11 cellular contexts compared by ENCODE assay signal in the genomic region with DNA sequence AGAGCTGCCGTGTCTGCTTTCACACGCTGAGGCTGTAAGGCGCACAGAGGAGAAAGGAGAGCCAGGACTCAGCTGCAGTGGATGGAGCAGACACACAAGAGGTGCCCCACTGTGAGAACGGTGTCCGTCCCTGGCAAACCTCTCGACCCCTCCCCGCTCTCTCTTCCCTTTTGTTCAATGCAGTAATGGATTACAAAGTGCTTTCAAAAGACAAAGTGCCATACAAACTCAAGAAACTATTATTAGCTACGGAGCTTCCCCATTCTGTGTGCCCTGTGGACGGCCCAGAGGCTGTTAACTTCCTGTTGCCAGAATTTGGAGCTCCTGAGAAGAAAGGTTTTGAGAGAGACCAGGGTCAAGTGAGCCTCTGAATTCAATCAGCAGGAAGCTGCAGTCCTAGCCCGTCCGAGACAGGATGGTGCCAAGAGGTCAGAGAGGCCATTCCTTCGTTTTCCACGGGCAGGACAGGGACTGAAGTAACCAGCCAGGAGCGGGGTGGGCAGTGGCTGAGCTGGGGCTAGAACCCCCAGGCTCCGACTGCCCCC. TPM values are rescaled to one million over a fixed set of nuclear protein-coding genes. Genes with fewer than 3 reads are reported as not detected.
DNase-seq lines count a peak whose midpoint lies in the region; ATAC-seq, FAIRE-seq and TF ChIP-seq lines count a peak whose summit lies in the region.
"Had no signal": no experiment of that assay in that cellular context is flagged by ENCODE, and none has a peak within 500 bp of the region (broad histone marks: within the 10 kb centered on the region; RNA-seq: fewer than 3 reads in every experiment).

No MANE protein-coding gene starts in this region.

- in situ Hi-C loops in HepG2 (cut with HindIII; ENCODE audit: extremely low pct_ligation_motif_present, low pct_unique_long_range_greater_than_20kb): no loop called here

- H3K27me3 ChIP-seq in liver (ENCODE audit: control insufficient read depth in 4 of 4, insufficient read depth in 4 of 4, low read length in 3 of 4) (no peaks in the 10 kb centered on the region), HepG2 (ENCODE audit: control insufficient read depth in 1 of 2, insufficient read depth in 2 of 2, low read length in 2 of 2) (peaks cover 2 to 71% of the 10 kb centered on the region in 2 experiments), mononuclear cell (ENCODE audit: insufficient read depth, low read length) (no peaks in the 10 kb centered on the region)

- TF ChIP-seq RAD21 in liver (IDR thresholded peaks at IDR 0.05): no peak
- no peak for TF ChIP-seq RAD21 in HepG2 (CRISPR knock-in tag; IDR thresholded peaks at IDR 0.05)

- no peaks in the 10 kb centered on the region for H3K9me3 Mint-ChIP-seq in brain
- H3K9me3 Mint-ChIP-seq in effector memory CD8-positive, alpha-beta T cell: no peaks in the 10 kb centered on the region
- H3K9me3 Mint-ChIP-seq: IgD-negative memory B cell had no signal

- TF ChIP-seq CTCF in liver (IDR thresholded peaks at IDR 0.05; ENCODE audit: low read depth, low read length, missing input control) (no peak), HepG2 (CRISPR knock-in tag; IDR thresholded peaks at IDR 0.05) (no peak), brain (conservative IDR thresholded peaks at IDR 0.05) (no peak)

- BruUV-seq in HepG2 (replicated peaks; lab: Mats Ljungman, UMichigan): no TSS peak

- H3K9ac ChIP-seq in liver (ENCODE audit: low read depth in 1 of 2, low read length in 2 of 2) (no peak overlapping the region), HepG2 (ENCODE audit: insufficient read depth, low read depth, low read length) (no peak overlapping the region)

- ATAC-seq in HepG2 (no peak; the same call in 2 of the 3 replicates), HG03457 (IDR thresholded peaks at IDR 0.05; ENCODE audit: unreplicated experiment) (no peak), GM21447 (IDR thresholded peaks at IDR 0.05; ENCODE audit: unreplicated experiment) (no peak)
- ATAC-seq in effector memory CD8-positive, alpha-beta T cell (replicated peaks): no peak

- 59% methylated on average over 15 of the region's 15 CpGs for WGBS in liver
- 44% methylated on average over 15 of the region's 15 CpGs for WGBS in HepG2 (ENCODE audit: low lambda C conversion rate)

- H3K36me3 Mint-ChIP-seq in brain: peaks cover 93% of the 10 kb centered on the region
- peaks cover 96% of the 10 kb centered on the region for H3K36me3 Mint-ChIP-seq in effector memory CD8-positive, alpha-beta T cell (ENCODE audit: insufficient read depth)

- H2AFZ ChIP-seq in HepG2 (ENCODE audit: low read length): no peak overlapping the region

- CTCF ChIA-PET in HepG2 (lab: Yijun Ruan, JAX; ENCODE audit: low intra/inter-chr PET ratio, low total read pairs): no interaction called here

- no peaks in the 10 kb centered on the region for H3K27me3 Mint-ChIP-seq in brain
- H3K27me3 Mint-ChIP-seq in effector memory CD8-positive, alpha-beta T cell: no peaks in the 10 kb centered on the region
- H3K27me3 Mint-ChIP-seq: IgD-negative memory B cell had no signal

- no peak overlapping the region for H3K4me2 ChIP-seq in HepG2 (ENCODE audit: low read depth, low read length)

- no peaks in the 10 kb centered on the region for H3K36me3 ChIP-seq in liver (ENCODE audit: control insufficient read depth in 4 of 4, insufficient read depth in 3 of 4, low read depth in 1 of 4, low read length in 3 of 4)
- H3K36me3 ChIP-seq in HepG2 (replicated peaks in 1 of 2; ENCODE audit: control insufficient read depth in 1 of 2, insufficient read depth in 2 of 2, low read length in 2 of 2): no peaks in the 10 kb centered on the region

- peak overlapping the region in 3 of 5 experiments; percentile 41 to 77 (median 58) for H3K4me3 Mint-ChIP-seq in brain
- no peak overlapping the region for H3K4me3 Mint-ChIP-seq in effector memory CD8-positive, alpha-beta T cell

- no peak for TF ChIP-seq EP300 in HepG2 (IDR thresholded peaks at IDR 0.05; ENCODE audit: low read depth in 2 of 2, low read length in 2 of 2)
- no peak for TF ChIP-seq EP300 in HepG2 (CRISPR knock-in tag; IDR thresholded peaks at IDR 0.05; ENCODE audit: borderline replicate concordance)

- no peaks in the 10 kb centered on the region for H3K79me2 ChIP-seq in HepG2 (ENCODE audit: insufficient read depth, low read length)

- no peak for TF ChIP-seq POLR2A in HepG2 (IDR thresholded peaks at IDR 0.05; ENCODE audit: insufficient read depth in 1 of 2, low read depth in 2 of 2, low read length in 2 of 2)

- H3K27ac ChIP-seq in liver (ENCODE audit: low read depth in 1 of 2, low read length in 2 of 2): peak overlapping the region in 1 of 2 donors; percentile 35
- H3K27ac ChIP-seq in HepG2 (ENCODE audit: extremely low read length, insufficient read depth, low read length): no peak overlapping the region

- POLR2A ChIA-PET in HepG2 (lab: Yijun Ruan, JAX): no interaction called here

- H3K4me1 ChIP-seq in liver (ENCODE audit: control insufficient read depth in 4 of 4, insufficient read depth in 4 of 4, low read length in 3 of 4) (peaks cover 0 to 4% (median 0%) of the 10 kb centered on the region in 4 donors), HepG2 (ENCODE audit: insufficient read depth, low read length) (no peaks in the 10 kb centered on the region), mononuclear cell (ENCODE audit: insufficient read depth, low read length) (peaks cover 80% of the 10 kb centered on the region)

- peak overlapping the region in 1 of 3 donors; percentile 1 for H3K4me3 ChIP-seq in liver (ENCODE audit: low read depth in 1 of 3, low read length in 3 of 3)
- H3K4me3 ChIP-seq in HepG2 (replicated peaks in 1 of 3; ENCODE audit: insufficient read depth in 1 of 3, low read depth in 2 of 3, low read length in 3 of 3): no peak overlapping the region
- peak overlapping the region; percentile 33 for H3K4me3 ChIP-seq in mononuclear cell (ENCODE audit: low read length)

- peak overlapping the region; percentile 18 to 92 (median 84) for H3K27ac Mint-ChIP-seq in brain
- H3K27ac Mint-ChIP-seq in effector memory CD8-positive, alpha-beta T cell: peak overlapping the region in 1 of 2 donors; percentile 66

- no peak for FAIRE-seq in HepG2 (lab: Jason Lieb, UNC)

- H3K4me1 Mint-ChIP-seq in brain: peaks cover 99% of the 10 kb centered on the region
- H3K4me1 Mint-ChIP-seq in effector memory CD8-positive, alpha-beta T cell (ENCODE audit: low read depth in 2 of 2): peaks cover 77 to 83% of the 10 kb centered on the region in 2 donors

- DNase-seq in HepG2 (ENCODE audit: low spot score) (no peak), GF-D8 (lab: John Stamatoyannopoulos, UW) (no peak)
- no peak for DNase-seq in effector memory CD8-positive, alpha-beta T cell
- DNase-seq: kidney glomerular epithelial cell; stimulated activated CD4-positive, alpha-beta T cell treated with anti-CD3 and anti-CD28 coated beads, Interleukin-2, amount 100 ng/mL, for 24 hours had no signal

- no peaks in the 10 kb centered on the region for H4K20me1 ChIP-seq in HepG2 (ENCODE audit: insufficient read depth, low read length)

- H3K9me3 ChIP-seq in liver (ENCODE audit: control insufficient read depth in 4 of 4, low read length in 3 of 4) (no peaks in the 10 kb centered on the region), HepG2 (ENCODE audit: low read length) (no peaks in the 10 kb centered on the region), mononuclear cell (ENCODE audit: low read depth, low read length) (no peaks in the 10 kb centered on the region)

- intact Hi-C loops in HepG2 (cut with micrococcal nuclease; ENCODE audit: unreplicated experiment): no loop called here

RNA-seq across cellular contexts. Expression of gene CCND2, which starts 15.8 kb away (rescaled TPM):
- total RNA-seq in liver (10 to 100 TPM in 1 of 2 donors, 1 to 10 TPM in 1; 2.6 to 16.5 TPM), HepG2 (2016; rRNA removed; fragmentation: Illumina TruSeq; extraction: Trizol) (1.1 and 1.4 TPM in 2 replicates), mononuclear cell (60.7 TPM)
- polyA plus RNA-seq in liver (1 to 10 TPM in 1 of 2 donors, under 1 TPM in 1; 0.50 to 3.3 TPM), HepG2 (2011; rRNA removed) (0.61 and 0.90 TPM in 2 replicates), brain (ENCODE audit: insufficient read depth, low read depth, low replicate concordance) (3.1 TPM)
- 0.09 and 0.20 TPM in 2 replicates for total RNA-seq in HepG2 (2016; cell fraction: cytosol; rRNA removed; fragmentation: Illumina TruSeq; extraction: Trizol; ENCODE audit: low read depth)
- 1.1 and 1.3 TPM in 2 replicates for total RNA-seq in HepG2 (2016; cell fraction: insoluble cytoplasmic fraction; rRNA removed; fragmentation: Illumina TruSeq; extraction: Trizol)
- total RNA-seq in HepG2 (2016; cell fraction: membrane; rRNA removed; fragmentation: Illumina TruSeq; extraction: Trizol): 0.28 and 0.34 TPM in 2 replicates
- total RNA-seq in HepG2 (2016; cell fraction: nucleus; rRNA removed; fragmentation: Illumina TruSeq; extraction: Trizol): 1.3 and 1.4 TPM in 2 replicates
- 0.34 and 0.68 TPM in 2 replicates for polyA plus RNA-seq in HepG2 (2011; cell fraction: cytosol; rRNA removed)
- polyA plus RNA-seq in HepG2 (2011; cell fraction: nucleus; rRNA removed): 1.3 and 1.6 TPM in 2 replicates
- polyA plus RNA-seq in HepG2 (2012): 0.36 and 0.44 TPM in 2 replicates
- polyA plus RNA-seq in HepG2 (2016; cell fraction: cytosol; fragmentation: Illumina TruSeq; extraction: Trizol; ENCODE audit: low read depth): 0.06 and 0.07 TPM in 2 replicates
- 0.34 and 0.55 TPM in 2 replicates for polyA plus RNA-seq in HepG2 (2016; cell fraction: insoluble cytoplasmic fraction; fragmentation: Illumina TruSeq; extraction: Trizol; ENCODE audit: low read depth)
- 0.05 and 0.07 TPM in 2 replicates for polyA plus RNA-seq in HepG2 (2016; cell fraction: membrane; fragmentation: Illumina TruSeq; extraction: Trizol; ENCODE audit: low read depth)
- 0.85 and 1.2 TPM in 2 replicates for polyA plus RNA-seq in HepG2 (2016; cell fraction: nucleus; fragmentation: Illumina TruSeq; extraction: Trizol; ENCODE audit: insufficient read depth, low read depth)
- 2.3 and 2.5 TPM in 2 replicates for polyA minus RNA-seq in HepG2 (2011; rRNA and poly(A)+ RNA removed; ENCODE audit: low replicate concordance)
- 1.4 and 2.3 TPM in 2 replicates for polyA minus RNA-seq in HepG2 (2011; cell fraction: cytosol; rRNA and poly(A)+ RNA removed)
- polyA minus RNA-seq in HepG2 (2011; cell fraction: nucleus; rRNA and poly(A)+ RNA removed): 1.3 and 2.0 TPM in 2 replicates

RNA-seq across cellular contexts. Expression of gene TIGAR, which starts 31.6 kb away (rescaled TPM):
- 1 to 10 TPM; 1.1 to 3.3 TPM for total RNA-seq in liver
- 1 to 10 TPM in 1 of 2 donors, under 1 TPM in 1; 0.56 to 3.0 TPM for polyA plus RNA-seq in liver
- total RNA-seq in HepG2 (2016; rRNA removed; fragmentation: Illumina TruSeq; extraction: Trizol): 21.8 and 41.3 TPM in 2 replicates
- 3.2 and 3.9 TPM in 2 replicates for total RNA-seq in HepG2 (2016; cell fraction: cytosol; rRNA removed; fragmentation: Illumina TruSeq; extraction: Trizol; ENCODE audit: low read depth)
- total RNA-seq in HepG2 (2016; cell fraction: insoluble cytoplasmic fraction; rRNA removed; fragmentation: Illumina TruSeq; extraction: Trizol): 19.7 and 41.8 TPM in 2 replicates
- total RNA-seq in HepG2 (2016; cell fraction: membrane; rRNA removed; fragmentation: Illumina TruSeq; extraction: Trizol): 7.2 and 8.4 TPM in 2 replicates
- 8.8 and 9.1 TPM in 2 replicates for total RNA-seq in HepG2 (2016; cell fraction: nucleus; rRNA removed; fragmentation: Illumina TruSeq; extraction: Trizol)
- 2.6 and 3.2 TPM in 2 replicates for polyA plus RNA-seq in HepG2 (2011; rRNA removed)
- polyA plus RNA-seq in HepG2 (2011; cell fraction: cytosol; rRNA removed): 1.2 and 2.6 TPM in 2 replicates
- polyA plus RNA-seq in HepG2 (2011; cell fraction: nucleus; rRNA removed): 0.39 and 0.83 TPM in 2 replicates
- polyA plus RNA-seq in HepG2 (2012): 3.9 and 5.6 TPM in 2 replicates
- 3.0 and 3.7 TPM in 2 replicates for polyA plus RNA-seq in HepG2 (2016; cell fraction: cytosol; fragmentation: Illumina TruSeq; extraction: Trizol; ENCODE audit: low read depth)
- polyA plus RNA-seq in HepG2 (2016; cell fraction: insoluble cytoplasmic fraction; fragmentation: Illumina TruSeq; extraction: Trizol; ENCODE audit: low read depth): 43.8 and 46.1 TPM in 2 replicates
- 5.4 and 6.3 TPM in 2 replicates for polyA plus RNA-seq in HepG2 (2016; cell fraction: membrane; fragmentation: Illumina TruSeq; extraction: Trizol; ENCODE audit: low read depth)
- 14.8 and 16.6 TPM in 2 replicates for polyA plus RNA-seq in HepG2 (2016; cell fraction: nucleus; fragmentation: Illumina TruSeq; extraction: Trizol; ENCODE audit: insufficient read depth, low read depth)
- 0.30 and 1.3 TPM in 2 replicates for polyA minus RNA-seq in HepG2 (2011; rRNA and poly(A)+ RNA removed; ENCODE audit: low replicate concordance)
- polyA minus RNA-seq in HepG2 (2011; cell fraction: cytosol; rRNA and poly(A)+ RNA removed): 2.0 and 2.2 TPM in 2 replicates
- 1.9 and 2.7 TPM in 2 replicates for polyA minus RNA-seq in HepG2 (2011; cell fraction: nucleus; rRNA and poly(A)+ RNA removed)
- polyA plus RNA-seq in brain (ENCODE audit: insufficient read depth, low read depth, low replicate concordance): 4.4 TPM
- total RNA-seq in mononuclear cell: 9.8 TPM

Comparison
In these comparisons a context has a peak if more than half of its experiments do, and no peak if none do; other contexts are left out.
1. H3K4me3 Mint-ChIP-seq: peak in brain (3 of 5); none in effector memory CD8-positive, alpha-beta T cell (0 of 2).